ENCODE assay signal across 14 cellular contexts in the genomic region with DNA sequence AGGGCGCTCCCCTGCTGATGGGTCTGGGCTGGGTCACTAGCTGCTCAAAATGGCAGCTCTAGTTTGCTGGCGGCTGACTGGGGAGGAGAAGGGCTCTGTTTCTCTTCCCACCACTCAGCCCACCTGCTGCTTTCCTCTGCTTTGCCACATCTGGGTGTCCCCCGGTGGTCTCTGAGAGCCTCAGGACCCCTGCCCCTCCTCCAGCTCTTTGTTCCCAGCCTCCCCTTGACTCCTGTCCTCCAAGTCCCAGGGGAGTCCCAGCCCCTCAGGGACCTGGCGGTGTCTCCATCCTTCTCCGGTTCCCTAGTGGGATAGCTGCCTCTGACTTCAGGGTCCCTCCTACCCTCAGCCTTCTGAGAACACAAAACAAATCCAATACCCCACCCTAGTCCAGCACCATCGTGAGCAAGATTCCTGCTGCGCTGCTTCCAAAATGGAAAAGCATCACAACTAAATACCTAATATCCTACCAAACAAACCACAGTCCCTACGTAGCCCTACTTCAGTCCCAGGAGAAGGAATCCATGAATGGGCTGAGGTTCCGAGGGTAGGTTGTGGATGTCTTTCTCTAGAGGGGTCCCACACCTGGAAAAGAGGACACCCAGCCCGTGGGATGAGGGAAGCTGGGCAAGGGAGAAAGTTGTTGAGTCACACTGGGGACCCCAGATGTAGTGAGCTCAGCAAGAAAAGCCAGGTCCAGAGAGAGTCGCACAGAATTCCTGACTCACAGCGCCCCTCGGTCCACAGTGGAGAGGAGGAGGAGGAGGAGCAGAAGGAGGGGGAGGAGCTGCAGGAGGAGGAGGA. TPM values are rescaled to one million over a fixed set of nuclear protein-coding genes. Genes with fewer than 3 reads are reported as not detected.
DNase-seq lines count a peak whose midpoint lies in the region; ATAC-seq, FAIRE-seq and TF ChIP-seq lines count a peak whose summit lies in the region.
"Had no signal": no experiment of that assay in that cellular context is flagged by ENCODE, and none has a peak within 500 bp of the region (broad histone marks: within the 10 kb centered on the region; RNA-seq: fewer than 3 reads in every experiment).

No MANE protein-coding gene starts in this region.

- H3K27me3 ChIP-seq in esophagus squamous epithelium, result no peaks in the 10 kb centered on the region
- H3K27me3 ChIP-seq in tibial artery, result no peaks in the 10 kb centered on the region
- H3K27me3 ChIP-seq: colonic mucosa had no signal

- H3K4me1 Mint-ChIP-seq in WTC11 (peaks cover 23% of the 10 kb centered on the region), neural crest cell (peaks cover 62% of the 10 kb centered on the region)
- H3K4me1 Mint-ChIP-seq: activated CD4-positive, alpha-beta T cell treated with anti-CD3 and anti-CD28 coated beads, Interleukin-2, amount 10 ng/mL, durations not matched to agents 7 days and 5 days had no signal

- 70 to 95% methylated on average over 9 to 11 of the region's 13 CpGs for WGBS in esophagus squamous epithelium, 2 donors

- peak; percentile 71 for ATAC-seq in WTC11
- no peak for ATAC-seq in HG02938 (IDR thresholded peaks at IDR 0.05; ENCODE audit: unreplicated experiment)
- no peak for ATAC-seq in HG03457 (IDR thresholded peaks at IDR 0.05; ENCODE audit: unreplicated experiment)
- ATAC-seq: mucosa of descending colon had no signal

- CTCF ChIA-PET in WTC11 (lab: Charles Lee), result interaction anchor here (0.6 to 2.7 kb wide), 19 partner anchors 8 to 356 kb away, joined by 3 to 44 read pairs (median 3); no protein-coding TSS in a partner anchor

- POLR2A ChIA-PET in WTC11 (lab: Charles Lee), result no interaction called here

- no peak overlapping the region for H3K4me3 Mint-ChIP-seq in WTC11
- peak overlapping the region; percentile 71 for H3K4me3 Mint-ChIP-seq in neural crest cell
- H3K4me3 Mint-ChIP-seq: activated CD4-positive, alpha-beta T cell treated with anti-CD3 and anti-CD28 coated beads, Interleukin-2, amount 10 ng/mL, durations not matched to agents 7 days and 5 days had no signal

- H3K4me1 ChIP-seq in esophagus squamous epithelium (peaks cover 0 to 34% (median 4%) of the 10 kb centered on the region in 3 donors), tibial artery (peaks cover 0 to 79% (median 32%) of the 10 kb centered on the region in 4 donors)
- H3K4me1 ChIP-seq: colonic mucosa had no signal

- H3K4me3 ChIP-seq in esophagus squamous epithelium, result no peak overlapping the region
- H3K4me3 ChIP-seq in tibial artery, result no peak overlapping the region
- H3K4me3 ChIP-seq: colonic mucosa, mucosa of descending colon had no signal

- no peaks in the 10 kb centered on the region for H3K9me3 Mint-ChIP-seq in WTC11
- H3K9me3 Mint-ChIP-seq in neural crest cell, result no peaks in the 10 kb centered on the region
- H3K9me3 Mint-ChIP-seq: activated CD4-positive, alpha-beta T cell treated with anti-CD3 and anti-CD28 coated beads, Interleukin-2, amount 10 ng/mL, durations not matched to agents 7 days and 5 days had no signal

- H3K27ac ChIP-seq in esophagus squamous epithelium, result peak overlapping the region in 3 of 4 donors; percentile 43 to 69 (median 69)
- peak overlapping the region; percentile 48 to 66 for H3K27ac ChIP-seq in tibial artery
- H3K27ac ChIP-seq: colonic mucosa had no signal

- H3K9me3 ChIP-seq in esophagus squamous epithelium, result no peaks in the 10 kb centered on the region
- H3K9me3 ChIP-seq in tibial artery, result no peaks in the 10 kb centered on the region
- H3K9me3 ChIP-seq: colonic mucosa, mucosa of descending colon had no signal

- no peak for FAIRE-seq in GM12891 (lab: Jason Lieb, UNC)

- no peaks in the 10 kb centered on the region; the same call in 1 of the 2 replicates for H3K27me3 Mint-ChIP-seq in WTC11 (ENCODE audit: low read depth)
- no peaks in the 10 kb centered on the region for H3K27me3 Mint-ChIP-seq in neural crest cell (ENCODE audit: low read depth)
- H3K27me3 Mint-ChIP-seq: activated CD4-positive, alpha-beta T cell treated with anti-CD3 and anti-CD28 coated beads, Interleukin-2, amount 10 ng/mL, durations not matched to agents 7 days and 5 days had no signal

- no peaks in the 10 kb centered on the region for H3K36me3 Mint-ChIP-seq in WTC11
- H3K36me3 Mint-ChIP-seq in neural crest cell (ENCODE audit: low read depth), result peaks cover 17% of the 10 kb centered on the region

- H3K36me3 ChIP-seq in esophagus squamous epithelium (peaks cover 0 to 80% (median 29%) of the 10 kb centered on the region in 3 donors), tibial artery (peaks cover 84 to 95% (median 88%) of the 10 kb centered on the region in 3 donors)
- H3K36me3 ChIP-seq: colonic mucosa had no signal

- no peak for DNase-seq in WTC11 (ENCODE audit: low spot score)
- no peak for DNase-seq in esophagus squamous epithelium (lab: John Stamatoyannopoulos, UW)
- no peak for DNase-seq in neural crest cell (ENCODE audit: low read depth, low spot score)
- DNase-seq in tibial artery, result peak in 1 of 2 donors; percentile 69
- DNase-seq in GM12891 (ENCODE audit: insufficient read length, low spot score), result no peak
- DNase-seq: activated CD4-positive, alpha-beta T cell treated with anti-CD3 and anti-CD28 coated beads, Interleukin-2, amount 10 ng/mL, durations not matched to agents 7 days and 5 days; colonic mucosa; Karpas-422; mucosa of descending colon; NCI-H1436; stimulated activated CD4-positive, alpha-beta T cell treated with anti-CD3 and anti-CD28 coated beads, Interleukin-15, amount 100 ng/mL, for 24 hours; substantia nigra had no signal

- TF ChIP-seq CTCF in WTC11 (IDR thresholded peaks at IDR 0.05) (no peak), esophagus squamous epithelium (IDR thresholded peaks at IDR 0.05) (no peak), neural crest cell (conservative IDR thresholded peaks at IDR 0.05) (no peak), tibial artery (IDR thresholded peaks at IDR 0.05) (no peak)

- intact Hi-C loops in esophagus squamous epithelium (cut with DNase I) (loop anchor here (5.0 kb wide), 1 partner anchor 189 kb away; no protein-coding TSS in a partner anchor), tibial artery (cut with DNase I; ENCODE audit: low total_unique reads) (loop anchor here (10.0 kb wide), 1 partner anchor 46 kb away; no protein-coding TSS in a partner anchor)

- H3K27ac Mint-ChIP-seq in WTC11, result no peak overlapping the region
- peak overlapping the region; percentile 88 for H3K27ac Mint-ChIP-seq in neural crest cell (ENCODE audit: unreplicated experiment)
- H3K27ac Mint-ChIP-seq: activated CD4-positive, alpha-beta T cell treated with anti-CD3 and anti-CD28 coated beads, Interleukin-2, amount 10 ng/mL, durations not matched to agents 7 days and 5 days had no signal

- TF ChIP-seq POLR2A in esophagus squamous epithelium (IDR thresholded peaks at IDR 0.05) (no peak), GM12891 (IDR thresholded peaks at IDR 0.05; ENCODE audit: low read depth, low read length) (no peak)

TF ChIP-seq in WTC11, 78 proteins besides CTCF, POLR2A, EP300 and RAD21:
- TF ChIP-seq PRRX2 (CRISPR knock-in tag; IDR thresholded peaks at IDR 0.05), result no peak
- peak; percentile 94 for TF ChIP-seq ZNF263 (CRISPR knock-in tag; IDR thresholded peaks at IDR 0.05; ENCODE audit: low read depth)
TF ChIP-seq in WTC11: peak in this region for 1.

TF ChIP-seq in GM12891, 5 proteins besides CTCF, POLR2A, EP300 and RAD21:
- TF ChIP-seq POLR2AphosphoS5 (IDR thresholded peaks at IDR 0.05; ENCODE audit: low read depth, low read length) (no peak), POU2F2 (IDR thresholded peaks at IDR 0.05; ENCODE audit: low read depth, low read length) (no peak)

RNA-seq across cellular contexts. Expression of gene NNMT, which starts 45.0 kb away (rescaled TPM):
- total RNA-seq in WTC11 (2021) (0.50 to 0.53 TPM in 2 of 3 replicates, not detected in the other), esophagus squamous epithelium (100 to 1,000 TPM in 1 of 4 donors, 10 to 100 TPM in 2, 1 to 10 TPM in 1; 4.1 to 142 (median 56.8) TPM), neural crest cell (0.82 and 1.5 TPM in 2 replicates)
- not detected for polyA plus RNA-seq in GM12891 (2012; ENCODE audit: low read depth, missing spikeins)
- total RNA-seq: activated CD4-positive, alpha-beta T cell treated with anti-CD3 and anti-CD28 coated beads, Interleukin-2, amount 10 ng/mL, durations not matched to agents 7 days and 5 days had no signal
